ENCODE assay signal across 18 cellular contexts in genomic region chr4:158847535-158847934, GRCh38.
DNase-seq lines count a peak whose midpoint lies in the region; ATAC-seq, FAIRE-seq and TF ChIP-seq lines count a peak whose summit lies in the region.
"Had no signal": no experiment of that assay in that cellular context is flagged by ENCODE, and none has a peak within 500 bp of the region (broad histone marks: within the 10 kb centered on the region; RNA-seq: fewer than 3 reads in every experiment).

No MANE protein-coding gene starts in this region.

- no peaks in the 10 kb centered on the region for H3K36me3 ChIP-seq in H1 (ENCODE audit: control insufficient read depth in 2 of 4, insufficient read depth in 4 of 4, low read length in 3 of 4)
- no peaks in the 10 kb centered on the region for H3K36me3 ChIP-seq in ovary
- no peaks in the 10 kb centered on the region for H3K36me3 ChIP-seq in hepatocyte (replicated peaks; ENCODE audit: insufficient read depth, low read depth)

- H3K79me2 ChIP-seq in H1 (ENCODE audit: control insufficient read depth in 1 of 2, insufficient read depth in 2 of 2, low read length in 2 of 2) = no peaks in the 10 kb centered on the region
- H3K79me2 ChIP-seq in hepatocyte = no peaks in the 10 kb centered on the region

- peak; percentile 18 for ATAC-seq in stimulated activated naive CD8-positive, alpha-beta T cell treated with anti-CD3 and anti-CD28 coated beads, Interleukin-15, amount 100 ng/mL, for 72 hours
- no peak for ATAC-seq in stimulated activated naive CD8-positive, alpha-beta T cell treated with anti-CD3 and anti-CD28 coated beads, Interleukin-15, Interleukin-2, amounts not matched to agents 100 U/mL and 50 U/mL, for 24 hours
- ATAC-seq in stimulated activated effector memory CD8-positive, alpha-beta T cell treated with anti-CD3 and anti-CD28 coated beads, Interleukin-12 subunit alpha, Interleukin-12 subunit beta, amount 100 ng/mL, for 72 hours = no peak
- ATAC-seq: CD8-positive, alpha-beta T cell; GM23338 had no signal

- WGBS in H1 (ENCODE audit: extremely low coverage in 1 of 2, insufficient coverage in 1 of 2, insufficient read length in 1 of 2, insufficient replicate concordance in 2 of 2, low coverage in 1 of 2, low lambda C conversion rate in 2 of 2, missing lambda C conversion rate in 1 of 2), 2 experiments = 87% methylated on average over 4 of the region's 4 CpGs; no CpG with 5 or more reads in 1 of the 2 experiments
- 95 to 98% (median 96%) methylated on average over 4 of the region's 4 CpGs for WGBS in ovary, 3 donors
- WGBS in hepatocyte (ENCODE audit: low lambda C conversion rate, missing lambda C conversion rate) = 96% methylated on average over 4 of the region's 4 CpGs

- H2BK15ac ChIP-seq in H1 (ENCODE audit: low read length) = 0 out of 2 replicates have a peak overlapping the region, but pooled peaks have one; percentile 14

- TF ChIP-seq CTCF in H1 (IDR thresholded peaks at IDR 0.05; ENCODE audit: control extremely low read depth in 1 of 3, insufficient read depth in 1 of 3, low read depth in 1 of 3, low read length in 3 of 3) (no peak), ovary (IDR thresholded peaks at IDR 0.05) (no peak), hepatocyte (IDR thresholded peaks at IDR 0.05; ENCODE audit: poor library complexity) (no peak)

- no peak for FAIRE-seq in H1 (lab: Jason Lieb, UNC)
- FAIRE-seq: GM19239, HTR-8/SVneo had no signal

- intact Hi-C loops in ovary (cut with DNase I) = loop anchor here in 2 of 4 donors (5.0 to 10.0 kb wide), 2 partner anchors 115 to 123 kb away; partner anchors contain the start of gene PPID (in 1 of the 2)

- peak overlapping the region; percentile 17; the same call in 1 of the 2 replicates for H3K18ac ChIP-seq in H1 (ENCODE audit: extremely low read depth, low read length)

- DNase-seq in stimulated activated naive CD8-positive, alpha-beta T cell treated with anti-CD3 and anti-CD28 coated beads, Interleukin-15, amount 100 ng/mL, for 72 hours = no peak
- DNase-seq in stimulated activated naive CD8-positive, alpha-beta T cell treated with anti-CD3 and anti-CD28 coated beads, Interleukin-15, Interleukin-2, amounts not matched to agents 100 U/mL and 50 U/mL, for 24 hours = no peak
- DNase-seq in H1 (ENCODE audit: low read depth in 1 of 2, low spot score in 2 of 2) = no peak
- DNase-seq in stimulated activated effector memory CD8-positive, alpha-beta T cell treated with anti-CD3 and anti-CD28 coated beads, Interleukin-12 subunit alpha, Interleukin-12 subunit beta, amount 100 ng/mL, for 72 hours (ENCODE audit: low spot score in 2 of 2) = no peak
- DNase-seq in ovary = no peak
- DNase-seq in hepatocyte (ENCODE audit: low spot score) = no peak
- DNase-seq in NCI-H2107 treated with DMSO at 0.1 percent for 48 hours (lab: John Stamatoyannopoulos, UW; ENCODE audit: unreplicated experiment) = no peak
- DNase-seq: 8988T; Calu3; CD8-positive, alpha-beta T cell; DMS79 treated with DMSO at 0.1 percent for 48 hours; GF-D8; H7; IMR-90 had no signal

- H3K27ac Mint-ChIP-seq in stimulated activated naive CD8-positive, alpha-beta T cell treated with anti-CD3 and anti-CD28 coated beads, Interleukin-15, amount 100 ng/mL, for 72 hours = no peak overlapping the region
- peak overlapping the region; percentile 60 for H3K27ac Mint-ChIP-seq in stimulated activated effector memory CD8-positive, alpha-beta T cell treated with anti-CD3 and anti-CD28 coated beads, Interleukin-12 subunit alpha, Interleukin-12 subunit beta, amount 100 ng/mL, for 72 hours

- no peak overlapping the region for H3K4me3 Mint-ChIP-seq in stimulated activated naive CD8-positive, alpha-beta T cell treated with anti-CD3 and anti-CD28 coated beads, Interleukin-15, amount 100 ng/mL, for 72 hours
- H3K4me3 Mint-ChIP-seq in stimulated activated effector memory CD8-positive, alpha-beta T cell treated with anti-CD3 and anti-CD28 coated beads, Interleukin-12 subunit alpha, Interleukin-12 subunit beta, amount 100 ng/mL, for 72 hours = no peak overlapping the region
- H3K4me3 Mint-ChIP-seq: CD8-positive, alpha-beta T cell; GM23338 had no signal

- H4K8ac ChIP-seq in H1 (ENCODE audit: extremely low read depth, insufficient read depth, low read length) = no peak overlapping the region; the same call in 1 of the 2 replicates

- no peaks in the 10 kb centered on the region for H3K9me3 Mint-ChIP-seq in stimulated activated naive CD8-positive, alpha-beta T cell treated with anti-CD3 and anti-CD28 coated beads, Interleukin-15, amount 100 ng/mL, for 72 hours
- H3K9me3 Mint-ChIP-seq in stimulated activated effector memory CD8-positive, alpha-beta T cell treated with anti-CD3 and anti-CD28 coated beads, Interleukin-12 subunit alpha, Interleukin-12 subunit beta, amount 100 ng/mL, for 72 hours = no peaks in the 10 kb centered on the region
- H3K9me3 Mint-ChIP-seq: CD8-positive, alpha-beta T cell; GM23338 had no signal

- no peaks in the 10 kb centered on the region for H3K27me3 Mint-ChIP-seq in stimulated activated naive CD8-positive, alpha-beta T cell treated with anti-CD3 and anti-CD28 coated beads, Interleukin-15, amount 100 ng/mL, for 72 hours

- CTCF ChIA-PET in H1 (lab: Charles Lee; ENCODE audit: partially characterized antibody) = interaction anchor here (0.7 to 7.7 kb wide), 7 partner anchors 9 to 505 kb away, joined by 3 to 91 read pairs (median 4); no protein-coding TSS in a partner anchor

- TF ChIP-seq EP300 in H1 (IDR thresholded peaks at IDR 0.05; ENCODE audit: borderline replicate concordance in 1 of 2, low read depth in 2 of 2, low read length in 2 of 2) (no peak), ovary (IDR thresholded peaks at IDR 0.05) (no peak)

- peaks cover 5 to 17% (median 9%) of the 10 kb centered on the region in 4 experiments for H3K4me1 ChIP-seq in H1 (replicated peaks in 1 of 4; ENCODE audit: control insufficient read depth in 3 of 4, insufficient read depth in 4 of 4, low read length in 3 of 4)
- no peaks in the 10 kb centered on the region for H3K4me1 ChIP-seq in ovary (ENCODE audit: insufficient read depth)
- no peaks in the 10 kb centered on the region for H3K4me1 ChIP-seq in hepatocyte (ENCODE audit: insufficient read depth)
- H3K4me1 ChIP-seq: BLaER1 had no signal

- H3K36me3 Mint-ChIP-seq in stimulated activated effector memory CD8-positive, alpha-beta T cell treated with anti-CD3 and anti-CD28 coated beads, Interleukin-12 subunit alpha, Interleukin-12 subunit beta, amount 100 ng/mL, for 72 hours = peaks cover 6% of the 10 kb centered on the region

- TF ChIP-seq RAD21 in H1 (IDR thresholded peaks at IDR 0.05 in 1 of 2, conservative IDR thresholded peaks at IDR 0.05 in 1 of 2; ENCODE audit: low read depth in 2 of 2, low read length in 2 of 2) = no peak

- no peak overlapping the region for H3K56ac ChIP-seq in H1 (replicated peaks; ENCODE audit: insufficient read length, low read depth, low read length)

- no peak overlapping the region for H3K23ac ChIP-seq in H1 (ENCODE audit: insufficient read length)

- no peaks in the 10 kb centered on the region for H3K79me1 ChIP-seq in H1 (ENCODE audit: low read depth, low read length)

- H3K27ac ChIP-seq in H1 (ENCODE audit: low read depth, low read length) = no peak overlapping the region
- H3K27ac ChIP-seq in ovary = no peak overlapping the region
- H3K27ac ChIP-seq in hepatocyte = no peak overlapping the region
- H3K27ac ChIP-seq: BLaER1 had no signal

- H3K4me2 ChIP-seq in H1 (ENCODE audit: insufficient read depth in 1 of 2, low read depth in 2 of 2, low read length in 2 of 2) (no peak overlapping the region), hepatocyte (no peak overlapping the region)
- H3K4me2 ChIP-seq: BLaER1 had no signal

- TF ChIP-seq POLR2A in H1 (IDR thresholded peaks at IDR 0.05; ENCODE audit: control extremely low read depth in 1 of 2, low read depth in 2 of 2, low read length in 2 of 2) (no peak), ovary (IDR thresholded peaks at IDR 0.05) (no peak)

- no peak overlapping the region for H3K14ac ChIP-seq in H1 (ENCODE audit: insufficient read length)

- no peaks in the 10 kb centered on the region for H3K9me2 ChIP-seq in hepatocyte (replicated peaks; ENCODE audit: insufficient read depth)

- H4K20me1 ChIP-seq in H1 (replicated peaks in 1 of 2; ENCODE audit: control insufficient read depth in 1 of 2, insufficient read depth in 2 of 2, low read length in 2 of 2) = no peaks in the 10 kb centered on the region
- no peaks in the 10 kb centered on the region for H4K20me1 ChIP-seq in hepatocyte (ENCODE audit: insufficient read depth, poor library complexity, severe bottlenecking)
- H4K20me1 ChIP-seq: BLaER1 had no signal

- no peaks in the 10 kb centered on the region; the same call in 1 of the 2 replicates for H3K23me2 ChIP-seq in H1 (ENCODE audit: low read depth, low read length)

- H2BK5ac ChIP-seq in H1 (ENCODE audit: low read depth, low read length) = peak overlapping the region; percentile 47

- H3K27me3 ChIP-seq in H1 (replicated peaks in 1 of 4; ENCODE audit: control insufficient read depth in 3 of 4, extremely low read depth in 1 of 4, insufficient read depth in 3 of 4, low read length in 3 of 4) (no peaks in the 10 kb centered on the region), ovary (no peaks in the 10 kb centered on the region), hepatocyte (no peaks in the 10 kb centered on the region)
- H3K27me3 ChIP-seq: BLaER1 had no signal

- no peak overlapping the region for H4K5ac ChIP-seq in H1 (ENCODE audit: insufficient read length, low read depth, low read length)

- H2AK5ac ChIP-seq in H1 (ENCODE audit: low read depth, low read length) = peak overlapping the region; percentile 56

- H3K4ac ChIP-seq in H1 (replicated peaks; ENCODE audit: insufficient read length, low read depth, low read length) = no peak overlapping the region

- no peak overlapping the region for H2AFZ ChIP-seq in H1 (ENCODE audit: low read length)
- H2AFZ ChIP-seq in hepatocyte = no peak overlapping the region
- H2AFZ ChIP-seq: GM23338 had no signal

- no peak overlapping the region for H2BK120ac ChIP-seq in H1 (replicated peaks; ENCODE audit: low read depth, low read length)

- no peak overlapping the region for H3K9ac ChIP-seq in H1 (replicated peaks in 1 of 4; ENCODE audit: extremely low read depth in 1 of 4, low read depth in 3 of 4, low read length in 3 of 4)
- H3K9ac ChIP-seq: BLaER1 had no signal

- peak overlapping the region; percentile 29 for H4K91ac ChIP-seq in H1 (replicated peaks; ENCODE audit: insufficient read length, low read length)

- H3K9me3 ChIP-seq in H1 (ENCODE audit: insufficient read depth in 2 of 2, low read depth in 1 of 2, low read length in 1 of 2) (no peaks in the 10 kb centered on the region), ovary (no peaks in the 10 kb centered on the region), hepatocyte (ENCODE audit: low read depth) (no peaks in the 10 kb centered on the region)
- H3K9me3 ChIP-seq: BLaER1 had no signal

- no peak overlapping the region for H2BK20ac ChIP-seq in H1 (ENCODE audit: low read length)

- peaks cover 26% of the 10 kb centered on the region for H3K4me1 Mint-ChIP-seq in stimulated activated naive CD8-positive, alpha-beta T cell treated with anti-CD3 and anti-CD28 coated beads, Interleukin-15, amount 100 ng/mL, for 72 hours
- peaks cover 27% of the 10 kb centered on the region for H3K4me1 Mint-ChIP-seq in stimulated activated effector memory CD8-positive, alpha-beta T cell treated with anti-CD3 and anti-CD28 coated beads, Interleukin-12 subunit alpha, Interleukin-12 subunit beta, amount 100 ng/mL, for 72 hours

- POLR2A ChIA-PET in H1 (lab: Charles Lee; ENCODE audit: partially characterized antibody) = no interaction called here

- no peak overlapping the region for H3K4me3 ChIP-seq in H1 (ENCODE audit: extremely low read depth in 1 of 4, insufficient read depth in 2 of 4, low read depth in 3 of 4, low read length in 4 of 4)
- H3K4me3 ChIP-seq in ovary = no peak overlapping the region
- H3K4me3 ChIP-seq in hepatocyte = no peak overlapping the region
- H3K4me3 ChIP-seq: BLaER1, GM23338 had no signal

- peak overlapping the region; percentile 53; the same call in 1 of the 2 replicates for H2BK12ac ChIP-seq in H1 (ENCODE audit: low read depth, low read length)
